Comparison of ENCODE assay signal across 8 cellular contexts in the genomic region with DNA sequence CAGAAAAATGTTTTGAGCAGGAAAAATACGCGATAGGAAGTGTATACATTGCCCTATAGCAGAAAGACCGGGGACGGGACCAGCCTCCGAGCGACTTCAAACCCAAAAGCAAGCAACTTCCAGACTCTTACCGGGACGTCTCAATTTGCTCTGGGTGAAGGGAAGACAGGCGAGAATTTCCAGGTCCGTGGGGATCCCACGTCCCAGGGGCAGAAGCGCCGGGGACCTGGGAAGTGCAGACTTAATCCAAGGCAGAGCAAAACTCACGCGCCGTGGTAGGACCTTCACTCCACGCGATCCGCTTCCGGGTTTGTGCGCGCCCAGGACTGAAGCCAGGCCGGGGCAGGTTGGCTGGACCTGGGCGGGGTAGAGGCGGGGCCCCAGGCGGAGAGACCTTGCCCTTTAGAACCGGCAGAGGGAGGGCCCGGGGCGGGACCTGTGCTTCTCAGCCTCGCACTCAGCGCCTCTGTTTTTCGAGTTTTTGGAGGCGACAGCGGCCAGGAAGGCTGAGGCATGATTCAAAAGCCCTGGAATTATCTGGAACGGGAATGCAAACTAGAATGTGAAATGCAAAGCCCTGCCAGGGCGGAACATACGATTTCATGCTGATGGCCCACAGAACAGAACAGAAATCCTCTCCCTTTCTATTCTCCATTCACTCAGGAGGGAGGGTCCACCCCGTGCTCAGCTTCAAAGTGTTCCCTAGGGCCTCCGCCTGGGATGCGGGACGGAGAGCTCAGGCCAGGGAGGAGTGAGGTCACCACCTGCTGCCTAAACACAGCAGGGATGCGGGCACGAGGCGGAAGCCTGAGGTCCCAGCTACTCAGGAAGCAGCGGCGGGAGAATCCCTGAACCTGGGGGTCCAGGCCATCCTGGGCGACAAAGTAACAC.
DNase-seq lines count a peak whose midpoint lies in the region; ATAC-seq and TF ChIP-seq lines count a peak whose summit lies in the region.
"Not testable (repeated sequence)": the region's sequence is repeated elsewhere in the genome, so short reads cannot be mapped to it uniquely, and the experiment has no call there.

Gene ZNF600, minus strand, starts transcription at position 328 of the 891 bp plus-strand sequence. CDS start 7,903 bp downstream, outside the sequence.

- peak within 1 kb of the TSS; percentile 2; the same call in 1 of the 2 replicates for H3K9ac ChIP-seq in HUES48 (ENCODE audit: low read depth, low read length)
- peak within 1 kb of the TSS; percentile 49 for H3K9ac ChIP-seq in muscle layer of colon (ENCODE audit: low read length)

- not testable (repeated sequence) for TF ChIP-seq CTCF in RWPE2 (IDR thresholded peaks at IDR 0.05; ENCODE audit: poor library complexity, severe bottlenecking)

- not testable (repeated sequence) for H3K9me3 ChIP-seq in HUES48 (ENCODE audit: control insufficient read depth, insufficient read depth, low read length); RWPE2 (ENCODE audit: severe bottlenecking); muscle layer of colon (ENCODE audit: low read length)

- DNase-seq in D341Med (ENCODE audit: low spot score) (peak; percentile 77), RWPE2 (ENCODE audit: low spot score) (peak; percentile 83), fibroblast of gingiva (ENCODE audit: low read depth) (peak; percentile 57)
- peak; percentile 42 to 65 for DNase-seq in activated T-helper 1 cell treated with anti-CD3 and anti-CD28 coated beads, Interleukin-2, amount 50 U/mL, for 16 hours (ENCODE audit: low read depth in 1 of 2, low spot score in 1 of 2)
- peak; percentile 57 to 76 for DNase-seq in stimulated activated CD8-positive, alpha-beta memory T cell treated with anti-CD3 and anti-CD28 coated beads, Interleukin-2, amount 100 ng/mL, for 48 hours (ENCODE audit: low read depth in 2 of 2)

- H3K4me3 ChIP-seq in HUES48 (ENCODE audit: low read depth, low read length) (peak within 1 kb of the TSS; percentile 71), RWPE2 (ENCODE audit: severe bottlenecking) (peak within 1 kb of the TSS; percentile 39), muscle layer of colon (ENCODE audit: low read depth in 1 of 2, low read length in 2 of 2) (peak within 1 kb of the TSS; percentile 44 to 87)

- peak within 1 kb of the TSS; percentile 51 for H3K27ac ChIP-seq in HUES48 (ENCODE audit: low read depth, low read length)
- H3K27ac ChIP-seq in RWPE2 (ENCODE audit: poor library complexity, severe bottlenecking) = not testable (repeated sequence)
- peak within 1 kb of the TSS; percentile 72 for H3K27ac ChIP-seq in muscle layer of colon (ENCODE audit: low read depth, low read length)

- not testable (repeated sequence) for H3K4me1 ChIP-seq in HUES48 (ENCODE audit: control insufficient read depth, insufficient read depth, low read length); RWPE2 (ENCODE audit: insufficient read depth, poor library complexity, severe bottlenecking); muscle layer of colon (ENCODE audit: insufficient read depth, low read length)

- H3K36me3 ChIP-seq in HUES48 (ENCODE audit: control insufficient read depth, insufficient read depth, low read length); RWPE2 (ENCODE audit: low read depth); muscle layer of colon (ENCODE audit: insufficient read depth, low read length): not testable (repeated sequence)

- peak; percentile 87 for ATAC-seq in GM21423 (IDR thresholded peaks at IDR 0.05; ENCODE audit: unreplicated experiment)
- ATAC-seq in RWPE2 (ENCODE audit: low read depth) = peak; percentile 99

- peaks cover 13% of the 10 kb centered on the region for H3K27me3 ChIP-seq in HUES48 (ENCODE audit: control insufficient read depth, insufficient read depth, low read length)
- H3K27me3 ChIP-seq in RWPE2 (ENCODE audit: insufficient read depth, poor library complexity, severe bottlenecking); muscle layer of colon (ENCODE audit: control insufficient read depth in 1 of 2, insufficient read depth in 2 of 2, low read length in 2 of 2): not testable (repeated sequence)
